1 cellular context compared by ENCODE assay signal in genomic region chr16:75382611-75383010, GRCh38.
TF ChIP-seq lines count a peak whose summit lies in the region.

No MANE protein-coding gene starts in this region.

TF ChIP-seq in GM12878, 131 proteins besides CTCF, POLR2A, EP300 and RAD21:
- TF ChIP-seq POLR2AphosphoS5 (IDR thresholded peaks at IDR 0.05; ENCODE audit: low read length) (no peak), CHD2 (IDR thresholded peaks at IDR 0.05; ENCODE audit: borderline replicate concordance, low read depth, low read length) (no peak), SUZ12 (IDR thresholded peaks at IDR 0.05; ENCODE audit: unreplicated experiment) (no peak), GABPA (IDR thresholded peaks at IDR 0.05; ENCODE audit: low read depth) (no peak), RUNX3 (IDR thresholded peaks at IDR 0.05; ENCODE audit: low read length) (0 out of 2 replicates have a peak, but pooled peaks have one; percentile 5), MEF2B (IDR thresholded peaks at IDR 0.05; ENCODE audit: partially characterized antibody, poor library complexity, severe bottlenecking) (no peak)
TF ChIP-seq in GM12878: peak in this region for 1.
